8 cellular contexts compared by ENCODE assay signal in the genomic region with DNA sequence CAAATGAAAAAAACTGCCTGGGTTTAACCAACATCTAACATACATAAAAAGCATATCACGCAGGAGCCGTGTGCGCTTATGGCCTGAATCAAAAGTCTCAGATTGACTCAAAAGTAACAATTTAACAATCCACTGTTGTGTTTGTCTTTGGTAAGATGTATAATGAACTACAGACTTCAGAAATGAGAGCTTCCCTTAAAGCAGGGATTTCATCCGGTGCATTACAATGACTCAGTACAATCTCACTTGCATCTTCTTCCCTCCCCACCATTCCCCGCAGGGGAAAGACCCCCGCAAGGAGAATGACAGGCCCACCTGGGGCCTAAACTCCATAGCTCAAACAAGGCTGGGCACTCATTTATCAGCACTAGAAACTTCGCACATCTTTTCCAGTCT. TPM values are rescaled to one million over a fixed set of nuclear protein-coding genes. Genes with fewer than 3 reads are reported as not detected.
DNase-seq lines count a peak whose midpoint lies in the region; ATAC-seq and TF ChIP-seq lines count a peak whose summit lies in the region.

No MANE protein-coding gene starts in this region.

- H3K9me3 ChIP-seq in adrenal gland (replicated peaks in 1 of 3) = no peaks in the 10 kb centered on the region

- peaks cover 0 to 7% of the 10 kb centered on the region in 2 donors for H3K9me3 Mint-ChIP-seq in stimulated activated naive B cell treated with anti-CD40 and anti-IgM and Interleukin-4, amounts not matched to agents 10 μg/mL and 1 μg/mL and 100 μg/mL, for 72 hours

- TF ChIP-seq POLR2A in adrenal gland (IDR thresholded peaks at IDR 0.05) = no peak

- H3K4me3 Mint-ChIP-seq in stimulated activated naive B cell treated with anti-CD40 and anti-IgM and Interleukin-4, amounts not matched to agents 10 μg/mL and 1 μg/mL and 100 μg/mL, for 72 hours = peak overlapping the region; percentile 87 to 94

- TF ChIP-seq CTCF in GM12864 (IDR thresholded peaks at IDR 0.05; ENCODE audit: low read depth, low read length, missing control alignments) = no peak
- no peak for TF ChIP-seq CTCF in adrenal gland (IDR thresholded peaks at IDR 0.05)
- no peak for TF ChIP-seq CTCF in kidney epithelial cell (IDR thresholded peaks at IDR 0.05; ENCODE audit: insufficient read depth, low read length, poor library complexity, severe bottlenecking)

- H3K4me3 ChIP-seq in GM12864 (ENCODE audit: low read depth, low read length) (peak overlapping the region; percentile 61), adrenal gland (peak overlapping the region in 3 of 4 donors; percentile 42 to 93 (median 69)), kidney epithelial cell (ENCODE audit: low read depth, low read length) (peak overlapping the region; percentile 70)

- DNase-seq in GM12864 (ENCODE audit: low read depth) = no peak
- peak; percentile 10 for DNase-seq in KG1 (lab: John Stamatoyannopoulos, UW)
- DNase-seq in adrenal gland = no peak
- DNase-seq in kidney epithelial cell (ENCODE audit: low read depth) = no peak
- no peak for DNase-seq in stimulated activated naive B cell treated with anti-CD40 and anti-IgM and Interleukin-4, amounts not matched to agents 10 μg/mL and 1 μg/mL and 100 μg/mL, for 72 hours
- no peak for DNase-seq in COR-L47 (lab: John Stamatoyannopoulos, UW)
- DNase-seq in superior temporal gyrus (ENCODE audit: extremely low spot score) = no peak

- intact Hi-C loops in adrenal gland (cut with DNase I) = no loop called here

- peak overlapping the region; percentile 60 to 98 (median 97) for H3K27ac ChIP-seq in adrenal gland

- H3K27ac Mint-ChIP-seq in stimulated activated naive B cell treated with anti-CD40 and anti-IgM and Interleukin-4, amounts not matched to agents 10 μg/mL and 1 μg/mL and 100 μg/mL, for 72 hours = peak overlapping the region; percentile 93

- H3K36me3 ChIP-seq in adrenal gland (replicated peaks in 1 of 2) (no peaks in the 10 kb centered on the region), kidney epithelial cell (ENCODE audit: control insufficient read depth, insufficient read depth, low read length) (no peaks in the 10 kb centered on the region)

- peak; percentile 35 for ATAC-seq in GM21529 (IDR thresholded peaks at IDR 0.05; ENCODE audit: unreplicated experiment)
- ATAC-seq in stimulated activated naive B cell treated with anti-CD40 and anti-IgM and Interleukin-4, amounts not matched to agents 10 μg/mL and 1 μg/mL and 100 μg/mL, for 72 hours (replicated peaks) = peak in 1 of 2 donors; percentile 7

- 9 to 17% (median 13%) methylated on average over 7 of the region's 7 CpGs for WGBS in adrenal gland, 4 donors

- H3K4me1 ChIP-seq in adrenal gland (replicated peaks in 1 of 2) = peaks cover 7 to 44% of the 10 kb centered on the region in 2 donors

- no peaks in the 10 kb centered on the region for H3K27me3 Mint-ChIP-seq in stimulated activated naive B cell treated with anti-CD40 and anti-IgM and Interleukin-4, amounts not matched to agents 10 μg/mL and 1 μg/mL and 100 μg/mL, for 72 hours

- H3K27me3 ChIP-seq in adrenal gland = no peaks in the 10 kb centered on the region
- no peaks in the 10 kb centered on the region for H3K27me3 ChIP-seq in kidney epithelial cell (ENCODE audit: control insufficient read depth, insufficient read depth, low read length)

- peaks cover 24 to 44% of the 10 kb centered on the region in 2 donors for H3K4me1 Mint-ChIP-seq in stimulated activated naive B cell treated with anti-CD40 and anti-IgM and Interleukin-4, amounts not matched to agents 10 μg/mL and 1 μg/mL and 100 μg/mL, for 72 hours

- peaks cover 3 to 4% of the 10 kb centered on the region in 2 donors for H3K36me3 Mint-ChIP-seq in stimulated activated naive B cell treated with anti-CD40 and anti-IgM and Interleukin-4, amounts not matched to agents 10 μg/mL and 1 μg/mL and 100 μg/mL, for 72 hours

RNA-seq across cellular contexts. Expression of gene ZFR, which starts 1.4 kb away (rescaled TPM):
- total RNA-seq in adrenal gland (10 to 100 TPM; 58.5 to 99.7 (median 72.7) TPM), kidney epithelial cell (73.0 and 76.3 TPM in 2 replicates)
- 100 to 1,000 TPM in 1 of 3 donors, 10 to 100 TPM in 2; 29.4 to 154 (median 40.7) TPM for polyA plus RNA-seq in adrenal gland
